21 cellular contexts compared by ENCODE assay signal in the genomic region with DNA sequence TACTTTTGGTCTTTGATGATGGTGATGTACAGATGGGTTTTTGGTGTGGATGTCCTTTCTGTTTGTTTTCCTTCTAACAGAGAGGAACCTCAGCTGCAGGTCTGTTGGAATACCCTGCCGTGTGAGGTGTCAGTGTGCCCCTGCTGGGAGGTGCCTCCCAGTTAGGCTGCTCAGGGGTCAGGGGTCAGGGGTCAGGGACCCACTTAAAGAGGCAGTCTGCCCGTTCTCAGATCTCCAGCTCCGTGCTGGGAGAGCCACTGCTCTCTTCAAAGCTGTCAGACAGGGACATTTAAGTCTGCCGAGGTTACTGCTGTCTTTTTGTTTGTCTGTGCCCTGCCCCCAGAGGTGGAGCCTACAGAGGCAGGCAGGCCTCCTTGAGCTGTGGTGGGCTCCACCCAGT. TPM values are rescaled to one million over a fixed set of nuclear protein-coding genes. Genes with fewer than 3 reads are reported as not detected.
"Had no signal": no experiment of that assay in that cellular context is flagged by ENCODE, and none has a peak within 500 bp of the region (broad histone marks: within the 10 kb centered on the region; RNA-seq: fewer than 3 reads in every experiment).

No MANE protein-coding gene starts in this region.

RNA-seq across cellular contexts. Expression of a gene that starts 3.7 kb away (rescaled TPM):
- total RNA-seq: activated naive CD4-positive, alpha-beta T cell treated with anti-CD3 and anti-CD28 coated beads for 36 hours; activated naive CD4-positive, alpha-beta T cell treated with anti-CD3 and anti-CD28 coated beads, Interleukin-2, amount 50 U/mL, for 72 hours; activated naive CD8-positive, alpha-beta T cell treated with anti-CD3 and anti-CD28 coated beads for 36 hours; activated naive CD8-positive, alpha-beta T cell treated with anti-CD3 and anti-CD28 coated beads, Interleukin-2, amount 10 ng/mL, durations not matched to agents 7 days and 5 days; activated T-cell treated with anti-CD3 and anti-CD28 coated beads, Interleukin-2, amount 50 U/mL, for 4 hours; activated T-cell treated with anti-CD3 and anti-CD28 coated beads, Interleukin-2, amount 50 U/mL, for 72 hours; activated T-helper 1 cell treated with anti-CD3 and anti-CD28 coated beads, Interleukin-12 subunit alpha, Interleukin-12 subunit beta, Interleukin-2, Interleukin-4 antibody, amounts not matched to agents 30 ng/mL and 10 ng/mL and 1 ng/mL, durations not matched to agents 14 hours and 24 hours and 36 hours; activated T-helper 17 cell treated with anti-CD3 and anti-CD28 coated beads, Interleukin-2, amount 50 U/mL, for 72 hours; activated T-helper 2 cell treated with anti-CD3 and anti-CD28 coated beads, Interferon-gamma antibody, Interleukin-2, Interleukin-4, amounts not matched to agents 10 μg/mL and 5 μg/mL and 100 μg/mL, durations not matched to agents 14 hours and 24 hours and 36 hours; adrenal gland; aorta; ascending aorta; astrocyte; body of pancreas; breast epithelium; bronchial epithelial cell; cardiac muscle cell; cardiac septum; cerebellum; chondrocyte had no signal
- polyA plus RNA-seq: adipose tissue, adrenal gland, aorta, cardiac muscle cell had no signal

RNA-seq across cellular contexts. Expression of a gene that starts 6.6 kb away (rescaled TPM):
- total RNA-seq: activated naive CD4-positive, alpha-beta T cell treated with anti-CD3 and anti-CD28 coated beads for 36 hours; activated naive CD4-positive, alpha-beta T cell treated with anti-CD3 and anti-CD28 coated beads, Interleukin-2, amount 50 U/mL, for 72 hours; activated naive CD8-positive, alpha-beta T cell treated with anti-CD3 and anti-CD28 coated beads for 36 hours; activated naive CD8-positive, alpha-beta T cell treated with anti-CD3 and anti-CD28 coated beads, Interleukin-2, amount 10 ng/mL, durations not matched to agents 7 days and 5 days; activated T-cell treated with anti-CD3 and anti-CD28 coated beads, Interleukin-2, amount 50 U/mL, for 4 hours; activated T-cell treated with anti-CD3 and anti-CD28 coated beads, Interleukin-2, amount 50 U/mL, for 72 hours; activated T-helper 1 cell treated with anti-CD3 and anti-CD28 coated beads, Interleukin-12 subunit alpha, Interleukin-12 subunit beta, Interleukin-2, Interleukin-4 antibody, amounts not matched to agents 30 ng/mL and 10 ng/mL and 1 ng/mL, durations not matched to agents 14 hours and 24 hours and 36 hours; activated T-helper 17 cell treated with anti-CD3 and anti-CD28 coated beads, Interleukin-2, amount 50 U/mL, for 72 hours; activated T-helper 2 cell treated with anti-CD3 and anti-CD28 coated beads, Interferon-gamma antibody, Interleukin-2, Interleukin-4, amounts not matched to agents 10 μg/mL and 5 μg/mL and 100 μg/mL, durations not matched to agents 14 hours and 24 hours and 36 hours; adrenal gland; aorta; ascending aorta; astrocyte; body of pancreas; breast epithelium; bronchial epithelial cell; cardiac muscle cell; cardiac septum; cerebellum; chondrocyte had no signal
- polyA plus RNA-seq: adipose tissue, adrenal gland, aorta, cardiac muscle cell had no signal

RNA-seq across cellular contexts. Expression of a gene that starts 11.9 kb away (rescaled TPM):
- total RNA-seq: activated naive CD4-positive, alpha-beta T cell treated with anti-CD3 and anti-CD28 coated beads for 36 hours; activated naive CD4-positive, alpha-beta T cell treated with anti-CD3 and anti-CD28 coated beads, Interleukin-2, amount 50 U/mL, for 72 hours; activated naive CD8-positive, alpha-beta T cell treated with anti-CD3 and anti-CD28 coated beads for 36 hours; activated naive CD8-positive, alpha-beta T cell treated with anti-CD3 and anti-CD28 coated beads, Interleukin-2, amount 10 ng/mL, durations not matched to agents 7 days and 5 days; activated T-cell treated with anti-CD3 and anti-CD28 coated beads, Interleukin-2, amount 50 U/mL, for 4 hours; activated T-cell treated with anti-CD3 and anti-CD28 coated beads, Interleukin-2, amount 50 U/mL, for 72 hours; activated T-helper 1 cell treated with anti-CD3 and anti-CD28 coated beads, Interleukin-12 subunit alpha, Interleukin-12 subunit beta, Interleukin-2, Interleukin-4 antibody, amounts not matched to agents 30 ng/mL and 10 ng/mL and 1 ng/mL, durations not matched to agents 14 hours and 24 hours and 36 hours; activated T-helper 17 cell treated with anti-CD3 and anti-CD28 coated beads, Interleukin-2, amount 50 U/mL, for 72 hours; activated T-helper 2 cell treated with anti-CD3 and anti-CD28 coated beads, Interferon-gamma antibody, Interleukin-2, Interleukin-4, amounts not matched to agents 10 μg/mL and 5 μg/mL and 100 μg/mL, durations not matched to agents 14 hours and 24 hours and 36 hours; adrenal gland; aorta; ascending aorta; astrocyte; body of pancreas; breast epithelium; bronchial epithelial cell; cardiac muscle cell; cardiac septum; cerebellum; chondrocyte had no signal
- polyA plus RNA-seq: adipose tissue, adrenal gland, aorta, cardiac muscle cell had no signal

RNA-seq across cellular contexts. Expression of a gene that starts 44.7 kb away (rescaled TPM):
- total RNA-seq: activated naive CD4-positive, alpha-beta T cell treated with anti-CD3 and anti-CD28 coated beads for 36 hours; activated naive CD4-positive, alpha-beta T cell treated with anti-CD3 and anti-CD28 coated beads, Interleukin-2, amount 50 U/mL, for 72 hours; activated naive CD8-positive, alpha-beta T cell treated with anti-CD3 and anti-CD28 coated beads for 36 hours; activated naive CD8-positive, alpha-beta T cell treated with anti-CD3 and anti-CD28 coated beads, Interleukin-2, amount 10 ng/mL, durations not matched to agents 7 days and 5 days; activated T-cell treated with anti-CD3 and anti-CD28 coated beads, Interleukin-2, amount 50 U/mL, for 4 hours; activated T-cell treated with anti-CD3 and anti-CD28 coated beads, Interleukin-2, amount 50 U/mL, for 72 hours; activated T-helper 1 cell treated with anti-CD3 and anti-CD28 coated beads, Interleukin-12 subunit alpha, Interleukin-12 subunit beta, Interleukin-2, Interleukin-4 antibody, amounts not matched to agents 30 ng/mL and 10 ng/mL and 1 ng/mL, durations not matched to agents 14 hours and 24 hours and 36 hours; activated T-helper 17 cell treated with anti-CD3 and anti-CD28 coated beads, Interleukin-2, amount 50 U/mL, for 72 hours; activated T-helper 2 cell treated with anti-CD3 and anti-CD28 coated beads, Interferon-gamma antibody, Interleukin-2, Interleukin-4, amounts not matched to agents 10 μg/mL and 5 μg/mL and 100 μg/mL, durations not matched to agents 14 hours and 24 hours and 36 hours; adrenal gland; aorta; ascending aorta; astrocyte; body of pancreas; breast epithelium; bronchial epithelial cell; cardiac muscle cell; cardiac septum; cerebellum; chondrocyte had no signal
- polyA plus RNA-seq: adipose tissue, adrenal gland, aorta, cardiac muscle cell had no signal
